In the genomic region with DNA sequence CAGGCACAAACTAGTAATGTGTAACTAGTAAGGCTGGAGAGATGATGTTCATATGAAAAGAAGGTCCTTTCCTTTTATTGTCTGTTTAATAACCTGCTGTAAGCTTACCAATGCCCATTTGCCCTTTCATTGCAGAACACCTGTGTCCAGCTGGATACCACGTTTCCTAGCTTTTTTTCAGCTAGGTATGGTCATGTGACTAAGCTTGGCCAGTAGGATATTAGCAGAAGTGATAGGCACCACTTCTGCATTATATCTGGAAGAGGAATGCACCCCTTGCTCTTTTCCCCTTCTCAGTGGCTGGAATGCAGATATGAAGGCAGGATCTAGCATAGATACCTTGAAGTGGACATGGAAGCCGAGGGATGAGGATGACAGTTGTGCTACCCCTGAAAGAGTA, we compare ENCODE assay signal across 15 cellular contexts. TPM values are rescaled to one million over a fixed set of nuclear protein-coding genes. Genes with fewer than 3 reads are reported as not detected.
A peak's percentile ranks its signal among the peaks of the same experiment; 100 is the strongest.
DNase-seq lines count a peak whose midpoint lies in the region; ATAC-seq and TF ChIP-seq lines count a peak whose summit lies in the region.
"Had no signal": no experiment of that assay in that cellular context is flagged by ENCODE, and none has a peak within 500 bp of the region (broad histone marks: within the 10 kb centered on the region; RNA-seq: fewer than 3 reads in every experiment).

No MANE protein-coding gene starts in this region.

- TF ChIP-seq POLR2A in transverse colon (IDR thresholded peaks at IDR 0.05) = no peak

- TF ChIP-seq EP300 in Ishikawa (IDR thresholded peaks at IDR 0.05; ENCODE audit: borderline replicate concordance) (no peak), transverse colon (IDR thresholded peaks at IDR 0.05; ENCODE audit: low read depth) (no peak)

- ATAC-seq in mucosa of descending colon (peak; percentile 29), GM19395 (IDR thresholded peaks at IDR 0.05; ENCODE audit: unreplicated experiment) (no peak)
- ATAC-seq: GM23338 had no signal

- H3K9me3 ChIP-seq in duodenal mucosa (ENCODE audit: control insufficient read depth in 1 of 2, low read length in 2 of 2) = no peaks in the 10 kb centered on the region
- H3K9me3 ChIP-seq in mucosa of descending colon = no peaks in the 10 kb centered on the region
- no peaks in the 10 kb centered on the region for H3K9me3 ChIP-seq in transverse colon
- H3K9me3 ChIP-seq: BE2C had no signal

- H3K4me1 ChIP-seq in duodenal mucosa (ENCODE audit: control insufficient read depth in 1 of 2, insufficient read depth in 2 of 2, low read length in 2 of 2) (peaks cover 47 to 62% of the 10 kb centered on the region in 2 donors), mucosa of descending colon (ENCODE audit: low read depth) (peaks cover 28% of the 10 kb centered on the region), transverse colon (peaks cover 6 to 59% (median 35%) of the 10 kb centered on the region in 4 donors)
- H3K4me1 ChIP-seq: BE2C had no signal

- no peak for TF ChIP-seq RAD21 in Ishikawa (IDR thresholded peaks at IDR 0.05; ENCODE audit: low read depth)

- peak overlapping the region; percentile 44 to 58 for H3K4me3 ChIP-seq in duodenal mucosa (ENCODE audit: low read depth in 1 of 2, low read length in 2 of 2)
- H3K4me3 ChIP-seq in mucosa of descending colon = no peak overlapping the region
- H3K4me3 ChIP-seq in transverse colon = no peak overlapping the region
- H3K4me3 ChIP-seq: GM23338 had no signal

- in situ Hi-C loops in transverse colon (cut with MboI; ENCODE audit: low pct_ligation_motif_present in 1 of 4, low pct_unique_long_range_greater_than_20kb in 1 of 4, low sequenced_read_pairs in 3 of 4) = no loop called here

- H3K27me3 ChIP-seq in duodenal mucosa (ENCODE audit: control insufficient read depth in 1 of 2, insufficient read depth in 2 of 2, low read length in 2 of 2) (no peaks in the 10 kb centered on the region), transverse colon (peaks cover 2% of the 10 kb centered on the region)

- TF ChIP-seq CTCF in mucosa of descending colon (IDR thresholded peaks at IDR 0.05) (no peak), transverse colon (IDR thresholded peaks at IDR 0.05) (no peak)

- H3K36me3 ChIP-seq in duodenal mucosa (ENCODE audit: control insufficient read depth in 1 of 2, insufficient read depth in 2 of 2, low read length in 2 of 2) = peaks cover 0 to 5% of the 10 kb centered on the region in 2 donors
- no peaks in the 10 kb centered on the region for H3K36me3 ChIP-seq in mucosa of descending colon (ENCODE audit: low read depth)
- peaks cover 0 to 4% (median 0%) of the 10 kb centered on the region in 4 donors for H3K36me3 ChIP-seq in transverse colon
- H3K36me3 ChIP-seq: BE2C had no signal

- intact Hi-C loops in mucosa of descending colon (cut with DNase I, micrococcal nuclease) (no loop called here), transverse colon (cut with DNase I; ENCODE audit: low total_unique reads) (no loop called here)

- no peak overlapping the region for H3K9ac ChIP-seq in duodenal mucosa (ENCODE audit: low read depth in 1 of 2, low read length in 2 of 2)

- 20 to 61% methylated on average over 1 to 2 of the region's 2 CpGs for WGBS in transverse colon (ENCODE audit: low coverage in 1 of 2), 2 donors

- DNase-seq in mucosa of descending colon = no peak
- DNase-seq in transverse colon = no peak
- DNase-seq in GM19240 (ENCODE audit: insufficient read length, low spot score) = no peak
- DNase-seq in NCI-H1930 (lab: John Stamatoyannopoulos, UW) = no peak
- DNase-seq: BE2C; CD4-positive, alpha-beta memory T cell; DND-41; GDM1; H9 had no signal

- no peak overlapping the region for H3K27ac ChIP-seq in duodenal mucosa (ENCODE audit: low read depth, low read length)
- peak overlapping the region; percentile 56 to 73 (median 67) for H3K27ac ChIP-seq in transverse colon
- H3K27ac ChIP-seq: C4-2B had no signal

TF ChIP-seq in Ishikawa, 13 proteins besides CTCF, POLR2A, EP300 and RAD21:
- TF ChIP-seq CEBPB (IDR thresholded peaks at IDR 0.05) = no peak
- 0 out of 2 replicates have a peak, but pooled peaks have one; percentile 40 for TF ChIP-seq USF1 (IDR thresholded peaks at IDR 0.05)

RNA-seq across cellular contexts. Expression of gene SMIM32, which starts 7.0 kb away (rescaled TPM):
- total RNA-seq in mucosa of descending colon = 10 to 100 TPM in 1 of 3 donors, 1 to 10 TPM in 2; 1.3 to 14.4 (median 7.9) TPM
- 10 to 100 TPM in 3 of 4 donors, 1 to 10 TPM in 1; 6.4 to 21.6 (median 13.5) TPM for total RNA-seq in transverse colon
- total RNA-seq: CD4-positive, alpha-beta memory T cell; H9; HT1080 had no signal

RNA-seq across cellular contexts. Expression of gene SMAD5, which starts 53.3 kb away (rescaled TPM):
- 10 to 100 TPM; 39.7 to 79.8 (median 42.0) TPM for total RNA-seq in mucosa of descending colon
- total RNA-seq in transverse colon = 100 to 1,000 TPM in 1 of 4 donors, 10 to 100 TPM in 3; 14.2 to 272 (median 32.7) TPM

Comparison
In these comparisons a context has a peak if more than half of its experiments do, and no peak if none do; other contexts are left out.
1. H3K4me3 ChIP-seq: peak in duodenal mucosa (2 of 2); none in mucosa of descending colon (single experiment) and transverse colon (0 of 4).